ENCODE assay signal across 18 cellular contexts in genomic region chr1:205766570-205766969, GRCh38. TPM values are rescaled to one million over a fixed set of nuclear protein-coding genes. Genes with fewer than 3 reads are reported as not detected.
DNase-seq lines count a peak whose midpoint lies in the region; ATAC-seq and TF ChIP-seq lines count a peak whose summit lies in the region.
"Had no signal": no experiment of that assay in that cellular context is flagged by ENCODE, and none has a peak within 500 bp of the region (broad histone marks: within the 10 kb centered on the region; RNA-seq: fewer than 3 reads in every experiment).

No MANE protein-coding gene starts in this region.

- DNase-seq in activated T-cell treated with anti-CD3 and anti-CD28 coated beads, Interleukin-2, amount 50 U/mL, for 72 hours = no peak
- DNase-seq in activated T-cell treated with anti-CD3 and anti-CD28 coated beads, Interleukin-2, amount 50 U/mL, for 48 hours = no peak
- DNase-seq in immature natural killer cell (no peak), type B pancreatic cell (ENCODE audit: extremely low spot score, unreplicated experiment) (no peak), HPDE6-E6E7 (ENCODE audit: extremely low spot score) (no peak), activated gamma-delta T cell (lab: John Stamatoyannopoulos, UW) (no peak)
- DNase-seq in activated effector memory CD4-positive, alpha-beta T cell treated with Interleukin-2 at 50 U/mL for 16 hours = no peak
- DNase-seq: CD4-positive, alpha-beta memory T cell; NCI-H1417; NCI-H187; NCI-H2227 treated with DMSO at 0.1 percent for 48 hours; NCI-H510A treated with DMSO at 0.1 percent for 48 hours; OCI-M1; SHP77 had no signal

- H3K36me3 Mint-ChIP-seq in activated T-cell treated with anti-CD3 and anti-CD28 coated beads, Interleukin-2, amount 50 U/mL, for 72 hours (ENCODE audit: insufficient read depth in 2 of 2) = peaks cover 5 to 9% of the 10 kb centered on the region in 2 donors
- peaks cover 9 to 39% (median 14%) of the 10 kb centered on the region in 3 donors for H3K36me3 Mint-ChIP-seq in immature natural killer cell
- no peaks in the 10 kb centered on the region for H3K36me3 Mint-ChIP-seq in type B pancreatic cell

- peak overlapping the region; percentile 19; the same call in 1 of the 2 replicates for H3K27ac ChIP-seq in VCaP
- H3K27ac ChIP-seq: A549, KMS-11 had no signal

- H3K27ac Mint-ChIP-seq in activated T-cell treated with anti-CD3 and anti-CD28 coated beads, Interleukin-2, amount 50 U/mL, for 72 hours = peak overlapping the region; percentile 89
- H3K27ac Mint-ChIP-seq in immature natural killer cell = peak overlapping the region; percentile 65 to 86 (median 81)
- peak overlapping the region; percentile 29 for H3K27ac Mint-ChIP-seq in type B pancreatic cell

- peak overlapping the region in 1 of 2 donors; percentile 46 for H3K4me3 Mint-ChIP-seq in activated T-cell treated with anti-CD3 and anti-CD28 coated beads, Interleukin-2, amount 50 U/mL, for 72 hours
- H3K4me3 Mint-ChIP-seq in immature natural killer cell = no peak overlapping the region
- no peak overlapping the region for H3K4me3 Mint-ChIP-seq in type B pancreatic cell

- peaks cover 38% of the 10 kb centered on the region for H3K4me1 Mint-ChIP-seq in activated T-cell treated with anti-CD3 and anti-CD28 coated beads, Interleukin-2, amount 50 U/mL, for 72 hours (ENCODE audit: low read depth)
- peaks cover 28 to 76% of the 10 kb centered on the region in 2 donors for H3K4me1 Mint-ChIP-seq in immature natural killer cell
- H3K4me1 Mint-ChIP-seq in type B pancreatic cell (ENCODE audit: unreplicated experiment) = no peaks in the 10 kb centered on the region

- ATAC-seq in activated T-cell treated with anti-CD3 and anti-CD28 coated beads, Interleukin-2, amount 50 U/mL, for 72 hours (replicated peaks in 1 of 2) = no peak
- ATAC-seq: A549, HepG2 had no signal

- TF ChIP-seq CTCF in VCaP (conservative IDR thresholded peaks at IDR 0.05) (no peak), type B pancreatic cell (conservative IDR thresholded peaks at IDR 0.05) (no peak)

- no peaks in the 10 kb centered on the region for H3K9me3 Mint-ChIP-seq in activated T-cell treated with anti-CD3 and anti-CD28 coated beads, Interleukin-2, amount 50 U/mL, for 72 hours
- H3K9me3 Mint-ChIP-seq in immature natural killer cell (peaks cover 0 to 2% (median 0%) of the 10 kb centered on the region in 6 donors), type B pancreatic cell (no peaks in the 10 kb centered on the region)
- H3K9me3 Mint-ChIP-seq: CD4-positive, alpha-beta memory T cell had no signal

- no peaks in the 10 kb centered on the region for H3K27me3 Mint-ChIP-seq in activated T-cell treated with anti-CD3 and anti-CD28 coated beads, Interleukin-2, amount 50 U/mL, for 72 hours (ENCODE audit: low read depth)
- H3K27me3 Mint-ChIP-seq in immature natural killer cell (ENCODE audit: low read depth in 3 of 3) = no peaks in the 10 kb centered on the region
- peaks cover 7% of the 10 kb centered on the region for H3K27me3 Mint-ChIP-seq in type B pancreatic cell
- H3K27me3 Mint-ChIP-seq: CD4-positive, alpha-beta memory T cell had no signal

RNA-seq across cellular contexts. Expression of gene RAB29, which starts 8.7 kb away (rescaled TPM):
- total RNA-seq in activated T-cell treated with anti-CD3 and anti-CD28 coated beads, Interleukin-2, amount 50 U/mL, for 72 hours = 10 to 100 TPM; 41.5 to 60.5 TPM
- 100 to 1,000 TPM; 156 to 206 (median 197) TPM for polyA plus RNA-seq in immature natural killer cell
- 13.6 and 22.5 TPM in 2 replicates for total RNA-seq in type B pancreatic cell (ENCODE audit: low replicate concordance)

RNA-seq across cellular contexts. Expression of gene NUCKS1, which starts 16.6 kb away (rescaled TPM):
- total RNA-seq in activated T-cell treated with anti-CD3 and anti-CD28 coated beads, Interleukin-2, amount 50 U/mL, for 72 hours = 100 to 1,000 TPM; 192 to 257 TPM
- 10 to 100 TPM in 2 of 3 donors, 1 to 10 TPM in 1; 7.8 to 20.3 (median 18.9) TPM for polyA plus RNA-seq in immature natural killer cell
- 185 and 340 TPM in 2 replicates for total RNA-seq in type B pancreatic cell (ENCODE audit: low replicate concordance)

RNA-seq across cellular contexts. Expression of gene SLC41A1, which starts 46.4 kb away (rescaled TPM):
- 10 to 100 TPM; 23.0 to 23.7 TPM for total RNA-seq in activated T-cell treated with anti-CD3 and anti-CD28 coated beads, Interleukin-2, amount 50 U/mL, for 72 hours
- 10 to 100 TPM in 1 of 3 donors, 1 to 10 TPM in 2; 5.2 to 14.9 (median 6.4) TPM for polyA plus RNA-seq in immature natural killer cell
- total RNA-seq in type B pancreatic cell (ENCODE audit: low replicate concordance) = 11.7 and 25.9 TPM in 2 replicates

Comparison
In these comparisons a context has a peak if more than half of its experiments do, and no peak if none do; other contexts are left out.
1. H3K27ac Mint-ChIP-seq: peak in every context shown above with its lines; median percentile 89 in activated T-cell treated with anti-CD3 and anti-CD28 coated beads, Interleukin-2, amount 50 U/mL, for 72 hours; 81 in immature natural killer cell; 29 in type B pancreatic cell.